ENCODE assay signal across 21 cellular contexts in genomic region chr18:60024345-60024744, GRCh38.
"Had no signal": no experiment of that assay in that cellular context is flagged by ENCODE, and none has a peak within 500 bp of the region (broad histone marks: within the 10 kb centered on the region; RNA-seq: fewer than 3 reads in every experiment).

No MANE protein-coding gene starts in this region.

- DNase-seq: dorsolateral prefrontal cortex; effector CD4-positive, alpha-beta T cell; glutamatergic neuron; kidney; natural killer cell; pancreas; retina; spleen; stimulated activated CD4-positive, alpha-beta T cell treated with anti-CD3 and anti-CD28 coated beads, Interleukin-4, amount 100 ng/mL, for 4 hours; stimulated activated naive CD8-positive, alpha-beta T cell treated with anti-CD3 and anti-CD28 coated beads, Interleukin-15, Interleukin-2, amounts not matched to agents 100 U/mL and 50 U/mL, for 24 hours; upper lobe of left lung had no signal

- H3K4me3 ChIP-seq: dorsolateral prefrontal cortex, lung, pancreas, spleen, thoracic aorta, tibial nerve, upper lobe of left lung had no signal

- H3K4me3 Mint-ChIP-seq: memory B cell; natural killer cell; neural crest cell; stimulated activated memory B cell treated with anti-CD40 and anti-IgM and Interleukin-4, amounts not matched to agents 10 μg/mL and 1 μg/mL and 100 μg/mL, for 72 hours had no signal

- H3K27me3 ChIP-seq: dorsolateral prefrontal cortex, foreskin keratinocyte, neutrophil, spleen, tibial nerve, upper lobe of left lung had no signal

- ATAC-seq: foreskin keratinocyte; left lobe of liver; natural killer cell; pancreas; sciatic nerve; stimulated activated memory B cell treated with anti-CD40 and anti-IgM and Interleukin-4, amounts not matched to agents 10 μg/mL and 1 μg/mL and 100 μg/mL, for 72 hours; stimulated activated naive CD8-positive, alpha-beta T cell treated with anti-CD3 and anti-CD28 coated beads, Interleukin-15, Interleukin-2, amounts not matched to agents 100 U/mL and 50 U/mL, for 24 hours had no signal

- H3K27ac ChIP-seq: foreskin keratinocyte, neutrophil, pancreas, thoracic aorta, tibial nerve, upper lobe of left lung had no signal

- H3K36me3 ChIP-seq: neutrophil, pancreas, spleen, thoracic aorta, tibial nerve, upper lobe of left lung had no signal

- H3K4me1 ChIP-seq: pancreas, spleen, tibial nerve had no signal

- H3K9me3 ChIP-seq: neutrophil, pancreas, spleen, thoracic aorta, tibial nerve, upper lobe of left lung had no signal

- H3K36me3 Mint-ChIP-seq: memory B cell; natural killer cell; stimulated activated memory B cell treated with anti-CD40 and anti-IgM and Interleukin-4, amounts not matched to agents 10 μg/mL and 1 μg/mL and 100 μg/mL, for 72 hours had no signal

- H3K27ac Mint-ChIP-seq: memory B cell; natural killer cell; stimulated activated memory B cell treated with anti-CD40 and anti-IgM and Interleukin-4, amounts not matched to agents 10 μg/mL and 1 μg/mL and 100 μg/mL, for 72 hours had no signal

- H3K4me1 Mint-ChIP-seq: natural killer cell had no signal

- H3K9me3 Mint-ChIP-seq: memory B cell; natural killer cell; neural crest cell; stimulated activated memory B cell treated with anti-CD40 and anti-IgM and Interleukin-4, amounts not matched to agents 10 μg/mL and 1 μg/mL and 100 μg/mL, for 72 hours had no signal
